ENCODE assay signal across 8 cellular contexts in genomic region chr12:123601602-123602489, GRCh38. TPM values are rescaled to one million over a fixed set of nuclear protein-coding genes. Genes with fewer than 3 reads are reported as not detected.
DNase-seq lines count a peak whose midpoint lies in the region; ATAC-seq, FAIRE-seq and TF ChIP-seq lines count a peak whose summit lies in the region.

A gene with protein sequence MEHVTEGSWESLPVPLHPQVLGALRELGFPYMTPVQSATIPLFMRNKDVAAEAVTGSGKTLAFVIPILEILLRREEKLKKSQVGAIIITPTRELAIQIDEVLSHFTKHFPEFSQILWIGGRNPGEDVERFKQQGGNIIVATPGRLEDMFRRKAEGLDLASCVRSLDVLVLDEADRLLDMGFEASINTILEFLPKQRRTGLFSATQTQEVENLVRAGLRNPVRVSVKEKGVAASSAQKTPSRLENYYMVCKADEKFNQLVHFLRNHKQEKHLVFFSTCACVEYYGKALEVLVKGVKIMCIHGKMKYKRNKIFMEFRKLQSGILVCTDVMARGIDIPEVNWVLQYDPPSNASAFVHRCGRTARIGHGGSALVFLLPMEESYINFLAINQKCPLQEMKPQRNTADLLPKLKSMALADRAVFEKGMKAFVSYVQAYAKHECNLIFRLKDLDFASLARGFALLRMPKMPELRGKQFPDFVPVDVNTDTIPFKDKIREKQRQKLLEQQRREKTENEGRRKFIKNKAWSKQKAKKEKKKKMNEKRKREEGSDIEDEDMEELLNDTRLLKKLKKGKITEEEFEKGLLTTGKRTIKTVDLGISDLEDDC (plus strand): TSS chr12:123602099. CDS start chr12:123602149, 50 bp downstream.

- peak within 1 kb of the TSS; percentile 94 to 97 for H3K9ac ChIP-seq in kidney (ENCODE audit: low read length in 2 of 2)

- in situ Hi-C loops in ACHN (cut with HindIII; ENCODE audit: low pct_ligation_motif_present, low pct_unique_long_range_greater_than_20kb, low sequenced_read_pairs), result no loop called here

- peaks cover 5 to 12% of the 10 kb centered on the region in 2 donors for H3K4me1 ChIP-seq in kidney (ENCODE audit: control insufficient read depth in 1 of 2, insufficient read depth in 1 of 2, low read depth in 1 of 2, low read length in 2 of 2)

- H3K4me3 ChIP-seq in kidney (ENCODE audit: low read length in 2 of 2), result peak within 1 kb of the TSS; percentile 91 to 94

- H3K27ac ChIP-seq in kidney (ENCODE audit: low read depth in 2 of 2, low read length in 2 of 2), result peak within 1 kb of the TSS; percentile 48 to 76

- no peaks in the 10 kb centered on the region for H3K9me3 ChIP-seq in kidney (ENCODE audit: control insufficient read depth in 1 of 2, low read length in 2 of 2)

- peak; percentile 81 for ATAC-seq in HG03064 (IDR thresholded peaks at IDR 0.05; ENCODE audit: low read depth, unreplicated experiment)

- H3K36me3 ChIP-seq in kidney (ENCODE audit: control insufficient read depth in 1 of 2, insufficient read depth in 2 of 2, low read length in 2 of 2), result peaks cover 6 to 27% of the 10 kb centered on the region in 2 donors

- no peak for FAIRE-seq in kidney (lab: Jason Lieb, UNC)

- intact Hi-C loops in kidney (cut with DNase I), result no loop called here

- TF ChIP-seq CTCF in kidney (IDR thresholded peaks at IDR 0.05; ENCODE audit: borderline replicate concordance, extremely low read depth, insufficient read depth), result peak; percentile 32

- peak; percentile 91 for DNase-seq in ACHN
- DNase-seq in NCI-H2171 treated with DMSO at 0.1 percent for 48 hours (lab: John Stamatoyannopoulos, UW), result peak; percentile 83
- peak; percentile 65 to 79 (median 72) for DNase-seq in activated CD4-positive, CD25-positive, alpha-beta regulatory T cell (lab: John Stamatoyannopoulos, UW)
- peak; percentile 83 for DNase-seq in central memory CD4-positive, alpha-beta T cell
- peak; percentile 95 for DNase-seq in kidney
- peak; percentile 90 for DNase-seq in stimulated activated CD4-positive, alpha-beta T cell treated with anti-CD3 and anti-CD28 coated beads, Interleukin-15, amount 100 ng/mL, for 24 hours

- peak; percentile 95 for TF ChIP-seq POLR2A in GM18526 (IDR thresholded peaks at IDR 0.05; ENCODE audit: extremely low read depth, insufficient read length)

RNA-seq across cellular contexts. Expression of the gene that starts here (rescaled TPM):
- total RNA-seq in kidney, result 20.3 TPM
- 9.2 TPM for polyA plus RNA-seq in kidney (ENCODE audit: insufficient read depth, low read depth, low replicate concordance)

Comparison
In these comparisons a context has a peak if more than half of its experiments do, and no peak if none do; other contexts are left out.
1. Peak in every context shown above with its lines: DNase-seq, ATAC-seq, H3K4me3 ChIP-seq and H3K27ac ChIP-seq.